14 cellular contexts compared by ENCODE assay signal in the genomic region with DNA sequence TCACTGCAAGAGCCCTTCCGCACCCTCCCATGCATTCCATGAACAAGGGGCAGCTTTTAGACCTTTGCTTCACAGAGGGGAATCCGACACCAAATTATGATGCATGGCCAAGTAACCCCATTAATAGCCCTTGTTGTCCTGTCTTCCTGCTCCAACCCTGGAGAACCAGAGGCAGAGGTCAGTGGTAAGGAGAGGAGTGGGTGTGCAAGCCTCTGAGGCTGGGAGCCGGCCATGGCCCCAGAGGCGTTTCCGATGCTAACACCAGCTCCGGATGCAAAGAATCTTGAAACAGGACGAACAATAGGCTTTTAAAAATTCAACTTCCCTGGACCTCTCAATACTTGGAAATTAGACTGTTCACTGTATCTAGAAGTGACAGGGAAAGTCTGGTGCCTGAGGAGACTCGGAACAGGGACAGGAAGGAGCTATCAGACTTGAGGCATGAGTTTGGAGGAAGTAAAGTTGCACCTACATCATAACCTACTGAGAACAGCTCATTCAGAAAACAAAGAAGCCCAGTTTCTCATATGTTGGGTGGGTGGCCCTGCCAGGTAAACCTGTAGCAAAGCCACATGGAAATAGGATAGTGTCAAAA.
DNase-seq lines count a peak whose midpoint lies in the region; ATAC-seq lines count a peak whose summit lies in the region.
"Had no signal": no experiment of that assay in that cellular context is flagged by ENCODE, and none has a peak within 500 bp of the region (broad histone marks: within the 10 kb centered on the region; RNA-seq: fewer than 3 reads in every experiment).

No MANE protein-coding gene starts in this region.

- H4K20me1 ChIP-seq in BLaER1 = no peaks in the 10 kb centered on the region
- H4K20me1 ChIP-seq in BLaER1 treated with 17β-estradiol and CSF1 and Interleukin-3, amounts not matched to agents 10 nM and 100 nM = no peaks in the 10 kb centered on the region

- H3K9ac ChIP-seq in BLaER1 (no peak overlapping the region), neuronal stem cell (ENCODE audit: low read depth, low read length, poor library complexity) (no peak overlapping the region)
- H3K9ac ChIP-seq in BLaER1 treated with 17β-estradiol and CSF1 and Interleukin-3, amounts not matched to agents 10 nM and 100 nM = no peak overlapping the region

- H4K8ac ChIP-seq in neuronal stem cell (ENCODE audit: low read depth, low read length) = no peak overlapping the region

- DNase-seq in neuronal stem cell (ENCODE audit: low spot score) (no peak), HuH-7 (ENCODE audit: low spot score) (no peak), DMS53 (lab: John Stamatoyannopoulos, UW) (no peak)
- DNase-seq: CD4-positive, alpha-beta T cell; CD8-positive, alpha-beta memory T cell; DMS 273 treated with DMSO at 0.1 percent for 48 hours; DMS79 treated with DMSO at 0.1 percent for 48 hours; GF-D8; H9 had no signal

- no peak overlapping the region for H2BK120ac ChIP-seq in neuronal stem cell (ENCODE audit: low read depth, low read length)

- H2AK5ac ChIP-seq in neuronal stem cell (ENCODE audit: low read depth, low read length) = no peak overlapping the region

- H2BK5ac ChIP-seq in neuronal stem cell (ENCODE audit: low read length) = no peak overlapping the region

- no peaks in the 10 kb centered on the region for H3K79me1 ChIP-seq in neuronal stem cell (ENCODE audit: low read depth, low read length)

- no CpG with 5 or more reads among the region's 8 CpGs for WGBS in neuronal stem cell (ENCODE audit: extremely low coverage in 2 of 2, insufficient read length in 2 of 2, insufficient replicate concordance in 1 of 2), 2 donors

- H3K4me3 ChIP-seq in BLaER1 (no peak overlapping the region), neuronal stem cell (ENCODE audit: low read length in 2 of 2) (no peak overlapping the region)
- no peak overlapping the region for H3K4me3 ChIP-seq in BLaER1 treated with 17β-estradiol and CSF1 and Interleukin-3, amounts not matched to agents 10 nM and 100 nM
- H3K4me3 ChIP-seq: GM23338 had no signal

- no peaks in the 10 kb centered on the region for H3K36me3 ChIP-seq in BLaER1
- no peaks in the 10 kb centered on the region for H3K36me3 ChIP-seq in BLaER1 treated with 17β-estradiol and CSF1 and Interleukin-3, amounts not matched to agents 10 nM and 100 nM
- H3K36me3 ChIP-seq in neuronal stem cell (replicated peaks in 1 of 2; ENCODE audit: control insufficient read depth in 2 of 2, insufficient read depth in 2 of 2, low read length in 2 of 2) = no peaks in the 10 kb centered on the region

- no peak overlapping the region for H3K4ac ChIP-seq in neuronal stem cell (ENCODE audit: low read length)

- no peak overlapping the region for H2BK15ac ChIP-seq in neuronal stem cell (ENCODE audit: low read length)

- ATAC-seq in HG03039 (IDR thresholded peaks at IDR 0.05; ENCODE audit: unreplicated experiment) = no peak
- ATAC-seq: GM23338, HCT116 had no signal

- no peak overlapping the region for H2BK12ac ChIP-seq in neuronal stem cell (ENCODE audit: low read length)

- H3K18ac ChIP-seq in neuronal stem cell (ENCODE audit: low read length) = peak overlapping the region; percentile 17

- no peak overlapping the region for H2AFZ ChIP-seq in neuronal stem cell (ENCODE audit: low read length)
- H2AFZ ChIP-seq: GM23338 had no signal

- H3K27me3 ChIP-seq in BLaER1 (no peaks in the 10 kb centered on the region), neuronal stem cell (ENCODE audit: control insufficient read depth in 3 of 3, insufficient read depth in 3 of 3, low read depth in 1 of 3, low read length in 3 of 3) (no peaks in the 10 kb centered on the region)
- peaks cover 0 to 14% (median 0%) of the 10 kb centered on the region in 11 experiments; a peak in 2 of 22 replicates for H3K27me3 ChIP-seq in BLaER1 treated with 17β-estradiol and CSF1 and Interleukin-3, amounts not matched to agents 10 nM and 100 nM

- H3K9me3 ChIP-seq in BLaER1 (no peaks in the 10 kb centered on the region), neuronal stem cell (replicated peaks in 1 of 2; ENCODE audit: control insufficient read depth in 2 of 2, insufficient read depth in 1 of 2, low read depth in 1 of 2, low read length in 2 of 2) (no peaks in the 10 kb centered on the region)
- H3K9me3 ChIP-seq in BLaER1 treated with 17β-estradiol and CSF1 and Interleukin-3, amounts not matched to agents 10 nM and 100 nM (replicated peaks in 1 of 11) = peaks cover 0 to 5% (median 0%) of the 10 kb centered on the region in 11 experiments; a peak in 1 of 22 replicates

- H3K14ac ChIP-seq in neuronal stem cell (ENCODE audit: low read length) = no peak overlapping the region

- H4K91ac ChIP-seq in neuronal stem cell (ENCODE audit: low read depth, low read length, poor library complexity) = no peak overlapping the region

- H3K23ac ChIP-seq in neuronal stem cell (ENCODE audit: low read depth, low read length, poor library complexity) = no peak overlapping the region

- H3K27ac ChIP-seq in BLaER1 = peak overlapping the region; percentile 58; the same call in 1 of the 2 replicates
- no peak overlapping the region for H3K27ac ChIP-seq in BLaER1 treated with 17β-estradiol and CSF1 and Interleukin-3, amounts not matched to agents 10 nM and 100 nM
- H3K27ac ChIP-seq in neuronal stem cell (replicated peaks; ENCODE audit: low read length) = no peak overlapping the region

- H3K4me2 ChIP-seq in BLaER1 (peak overlapping the region; percentile 92), neuronal stem cell (ENCODE audit: insufficient read depth, low read length, poor library complexity, severe bottlenecking) (no peak overlapping the region)
- H3K4me2 ChIP-seq in BLaER1 treated with 17β-estradiol and CSF1 and Interleukin-3, amounts not matched to agents 10 nM and 100 nM = peak overlapping the region in 9 of 11 experiments; percentile 57 to 94 (median 83); a peak in 16 of 22 replicates
- H3K4me2 ChIP-seq: GM23338 had no signal

- H3K4me1 ChIP-seq in BLaER1 = peaks cover 60% of the 10 kb centered on the region
- peaks cover 0 to 51% (median 35%) of the 10 kb centered on the region in 10 experiments; a peak in 16 of 20 replicates for H3K4me1 ChIP-seq in BLaER1 treated with 17β-estradiol and CSF1 and Interleukin-3, amounts not matched to agents 10 nM and 100 nM
- no peaks in the 10 kb centered on the region for H3K4me1 ChIP-seq in neuronal stem cell (ENCODE audit: control insufficient read depth in 2 of 2, insufficient read depth in 1 of 2, low read depth in 1 of 2, low read length in 2 of 2)
